In genomic region chr6:157274471-157275226, GRCh38 we compare ENCODE assay signal across 1 cellular context.
TF ChIP-seq lines count a peak whose summit lies in the region.

No MANE protein-coding gene starts in this region.

TF ChIP-seq in HepG2, 621 proteins besides CTCF, POLR2A, EP300 and RAD21 (continued from another document and continues in another):
- TF ChIP-seq ZNF646 (CRISPR knock-in tag; IDR thresholded peaks at IDR 0.05) (no peak), IRF2 (CRISPR knock-in tag; IDR thresholded peaks at IDR 0.05) (no peak; the same call in 1 of the 2 replicates), ZNF75D (CRISPR knock-in tag; IDR thresholded peaks at IDR 0.05; ENCODE audit: borderline replicate concordance) (no peak), ZNF776 (CRISPR knock-in tag; IDR thresholded peaks at IDR 0.05) (0 out of 2 replicates have a peak, but pooled peaks have one; percentile 39), IRF9 (CRISPR knock-in tag; IDR thresholded peaks at IDR 0.05; ENCODE audit: borderline replicate concordance) (peak; percentile 66; the same call in 1 of the 2 replicates), ATF7-NPFF (CRISPR knock-in tag; IDR thresholded peaks at IDR 0.05; ENCODE audit: low read depth) (peak; percentile 84), KLF13 (CRISPR knock-in tag; IDR thresholded peaks at IDR 0.05) (0 out of 2 replicates have a peak, but pooled peaks have one; percentile 19), REST (IDR thresholded peaks at IDR 0.05; ENCODE audit: borderline replicate concordance in 1 of 2, low read depth in 1 of 2, low read length in 2 of 2) (no peak), ZNF619 (CRISPR knock-in tag; IDR thresholded peaks at IDR 0.05) (no peak), ZNF749 (CRISPR knock-in tag; IDR thresholded peaks at IDR 0.05; ENCODE audit: borderline replicate concordance) (peak; percentile 82), BORCS8-MEF2B (CRISPR knock-in tag; IDR thresholded peaks at IDR 0.05) (peak; percentile 78), ZNF232 (CRISPR knock-in tag; IDR thresholded peaks at IDR 0.05; ENCODE audit: borderline replicate concordance) (0 out of 2 replicates have a peak, but pooled peaks have one; percentile 64), MBD4 (IDR thresholded peaks at IDR 0.05; ENCODE audit: borderline replicate concordance, low read length) (no peak), CERS6 (CRISPR knock-in tag; IDR thresholded peaks at IDR 0.05) (0 out of 2 replicates have a peak, but pooled peaks have one; percentile 65), E2F1 (CRISPR knock-in tag; IDR thresholded peaks at IDR 0.05) (peak; percentile 48; the same call in 1 of the 2 replicates), GLI4 (CRISPR knock-in tag; IDR thresholded peaks at IDR 0.05; ENCODE audit: borderline replicate concordance) (peak; percentile 64; the same call in 1 of the 2 replicates), ZNF788 (CRISPR knock-in tag; IDR thresholded peaks at IDR 0.05; ENCODE audit: borderline replicate concordance) (no peak; the same call in 1 of the 2 replicates), TCF7 (IDR thresholded peaks at IDR 0.05; ENCODE audit: low read depth) (no peak; the same call in 1 of the 2 replicates), MXD3 (CRISPR knock-in tag; IDR thresholded peaks at IDR 0.05) (peak; percentile 24; the same call in 1 of the 2 replicates), KLF6 (CRISPR knock-in tag; IDR thresholded peaks at IDR 0.05) (no peak), MNT (IDR thresholded peaks at IDR 0.05) (no peak), ZNF597 (CRISPR knock-in tag; IDR thresholded peaks at IDR 0.05) (0 out of 2 replicates have a peak, but pooled peaks have one; percentile 78), ZFY (CRISPR knock-in tag; IDR thresholded peaks at IDR 0.05) (peak; percentile 92), ZNF414 (CRISPR knock-in tag; IDR thresholded peaks at IDR 0.05) (0 out of 2 replicates have a peak, but pooled peaks have one; percentile 5), EED (CRISPR knock-in tag; IDR thresholded peaks at IDR 0.05) (peak; percentile 7; the same call in 1 of the 2 replicates), MTF1 (CRISPR knock-in tag; IDR thresholded peaks at IDR 0.05) (peak; percentile 42; the same call in 1 of the 2 replicates), SAFB2 (CRISPR knock-in tag; IDR thresholded peaks at IDR 0.05; ENCODE audit: borderline replicate concordance, low read depth) (peak; percentile 81; the same call in 1 of the 2 replicates), HNRNPH1 (optimal IDR thresholded peaks at IDR 0.05; ENCODE audit: low read depth, low read length) (no peak), ZNF24 (IDR thresholded peaks at IDR 0.05) (0 out of 2 replicates have a peak, but pooled peaks have one; percentile 11), ZC3H13 (CRISPR knock-in tag; IDR thresholded peaks at IDR 0.05) (peak; percentile 45; the same call in 1 of the 2 replicates), ZNF276 (CRISPR knock-in tag; IDR thresholded peaks at IDR 0.05; ENCODE audit: low read depth) (no peak), POGZ (CRISPR knock-in tag; IDR thresholded peaks at IDR 0.05) (no peak), ELK4 (CRISPR knock-in tag; IDR thresholded peaks at IDR 0.05; ENCODE audit: borderline replicate concordance) (no peak), ZNF550 (CRISPR knock-in tag; IDR thresholded peaks at IDR 0.05; ENCODE audit: borderline replicate concordance) (no peak), JDP2 (CRISPR knock-in tag; IDR thresholded peaks at IDR 0.05; ENCODE audit: borderline replicate concordance) (no peak), ZKSCAN1 (IDR thresholded peaks at IDR 0.05; ENCODE audit: low read length) (no peak), ZNF383 (CRISPR knock-in tag; IDR thresholded peaks at IDR 0.05; ENCODE audit: borderline replicate concordance) (no peak), CCDC6 (CRISPR knock-in tag; IDR thresholded peaks at IDR 0.05) (peak; percentile 82)
